In the genomic region with DNA sequence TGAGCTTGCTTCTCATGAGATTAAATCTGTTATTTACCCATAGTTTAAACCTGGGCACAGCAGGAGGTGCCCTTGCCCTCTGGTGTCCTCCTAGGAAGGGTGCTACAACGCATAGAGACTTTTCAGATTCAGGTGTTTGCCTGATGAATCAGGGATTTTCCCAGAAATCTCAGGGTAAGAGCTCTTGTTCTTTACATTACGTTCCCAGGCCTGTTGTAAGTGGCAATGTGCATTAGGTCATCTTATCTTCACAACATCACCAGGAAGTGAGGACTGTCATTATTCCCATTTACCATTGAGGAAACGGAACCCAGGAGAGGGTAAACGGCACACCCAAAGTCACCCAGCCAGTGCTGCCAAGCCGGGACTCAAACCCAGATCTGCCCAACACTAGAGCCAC, we compare ENCODE assay signal across 20 cellular contexts.
"Had no signal": no experiment of that assay in that cellular context is flagged by ENCODE, and none has a peak within 500 bp of the region (broad histone marks: within the 10 kb centered on the region; RNA-seq: fewer than 3 reads in every experiment).

No MANE protein-coding gene starts in this region.

- H3K9me3 ChIP-seq: thyroid gland had no signal

- H3K27ac ChIP-seq: ascending aorta, brain microvascular endothelial cell, dorsolateral prefrontal cortex, parathyroid adenoma, thyroid gland had no signal

- H3K4me3 ChIP-seq: ascending aorta, dorsolateral prefrontal cortex, thyroid gland had no signal

- ATAC-seq: activated naive CD4-positive, alpha-beta T cell treated with anti-CD3 and anti-CD28 coated beads, Interleukin-2, amount 50 U/mL, for 72 hours; effector memory CD8-positive, alpha-beta T cell; esophagus mucosa; left ventricle myocardium superior; right cardiac atrium had no signal

- H3K27me3 ChIP-seq: ascending aorta, brain microvascular endothelial cell, dorsolateral prefrontal cortex, thyroid gland had no signal

- H3K4me1 ChIP-seq: ascending aorta, parathyroid adenoma had no signal

- H3K36me3 ChIP-seq: ascending aorta, brain microvascular endothelial cell, thyroid gland had no signal

- DNase-seq: activated CD4-positive, CD25-positive, alpha-beta regulatory T cell treated with anti-CD3 and anti-CD28 coated beads, Interleukin-2, amount 50 U/mL, for 72 hours; activated gamma-delta T cell treated with Interleukin-2 at 50 U/mL for 16 hours; activated T-cell treated with anti-CD3 and anti-CD28 coated beads, Interleukin-2, amount 50 U/mL, for 1 hour; brain microvascular endothelial cell; central memory CD4-positive, alpha-beta T cell; dorsolateral prefrontal cortex; effector memory CD8-positive, alpha-beta T cell; foreskin melanocyte; immature natural killer cell; left ventricle myocardium superior; nephron progenitor cell; right cardiac atrium; stimulated activated CD4-positive, alpha-beta T cell treated with anti-CD3 and anti-CD28 coated beads, Interleukin-12 subunit alpha, Interleukin-12 subunit beta, amount 100 ng/mL, for 4 hours; stimulated activated CD4-positive, alpha-beta T cell treated with anti-CD3 and anti-CD28 coated beads, Interleukin-4, amount 100 ng/mL, for 4 hours; substantia nigra; thyroid gland had no signal
